Comparison of ENCODE assay signal across 14 cellular contexts in the genomic region with DNA sequence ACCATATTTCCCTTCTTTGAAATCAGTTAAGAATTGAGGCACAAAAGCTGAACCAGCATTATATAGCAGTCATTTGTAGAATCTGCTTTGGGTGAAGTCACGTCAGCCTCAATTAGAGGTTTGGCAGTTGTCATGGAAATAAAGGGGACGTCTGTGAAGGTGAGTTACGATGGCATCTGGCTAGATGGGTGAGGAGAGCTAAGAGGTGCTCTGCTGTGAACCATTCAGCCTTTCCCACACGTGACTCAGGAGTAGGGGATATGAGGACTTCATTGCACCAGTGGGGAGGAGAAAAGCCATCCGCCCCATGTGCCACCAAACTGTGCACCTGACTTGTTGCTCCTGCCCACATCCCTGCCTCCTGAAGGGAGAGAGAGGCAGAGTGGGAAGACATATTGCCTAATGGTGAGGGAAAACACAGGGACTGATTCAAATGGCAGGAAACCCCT. TPM values are rescaled to one million over a fixed set of nuclear protein-coding genes. Genes with fewer than 3 reads are reported as not detected.
DNase-seq lines count a peak whose midpoint lies in the region; ATAC-seq and TF ChIP-seq lines count a peak whose summit lies in the region.
"Had no signal": no experiment of that assay in that cellular context is flagged by ENCODE, and none has a peak within 500 bp of the region (broad histone marks: within the 10 kb centered on the region; RNA-seq: fewer than 3 reads in every experiment).

No MANE protein-coding gene starts in this region.

- TF ChIP-seq CTCF in HEK293 (tag by site-specific recombination; IDR thresholded peaks at IDR 0.05) (no peak), neural crest cell (conservative IDR thresholded peaks at IDR 0.05) (no peak)

- ATAC-seq in activated CD8-positive, alpha-beta memory T cell treated with anti-CD3 and anti-CD28 coated beads, Interleukin-2, amount 10 ng/mL, durations not matched to agents 7 days and 5 days: no peak
- ATAC-seq in HG02870 (IDR thresholded peaks at IDR 0.05; ENCODE audit: unreplicated experiment) (no peak), GM18858 (IDR thresholded peaks at IDR 0.05; ENCODE audit: unreplicated experiment) (no peak)
- ATAC-seq: pancreas had no signal

- no peak overlapping the region for H3K27ac ChIP-seq in HEK293 (ENCODE audit: extremely low read depth, low read depth, low read length)
- H3K27ac ChIP-seq: brain microvascular endothelial cell, pancreas had no signal

- no peak overlapping the region for H3K4me3 ChIP-seq in HEK293 (ENCODE audit: low read depth, low read length)
- H3K4me3 ChIP-seq: lung, pancreas had no signal

- POLR2A ChIA-PET in HEK293 (lab: Yijun Ruan, JAX): interaction anchor here (2.2 kb wide), 1 partner anchor 52 kb away, joined by 6 read pairs; a partner anchor contains a TSS

- H3K4me3 Mint-ChIP-seq in activated CD8-positive, alpha-beta memory T cell treated with anti-CD3 and anti-CD28 coated beads, Interleukin-2, amount 10 ng/mL, durations not matched to agents 7 days and 5 days: no peak overlapping the region
- no peak overlapping the region for H3K4me3 Mint-ChIP-seq in activated T-helper 1 cell treated with anti-CD3 and anti-CD28 coated beads, Interleukin-12 subunit alpha, Interleukin-12 subunit beta, Interleukin-2, Interleukin-4 antibody, amounts not matched to agents 30 ng/mL and 10 ng/mL and 1 ng/mL, durations not matched to agents 14 hours and 24 hours and 36 hours
- peak overlapping the region; percentile 31 for H3K4me3 Mint-ChIP-seq in neural crest cell

- H3K9me3 Mint-ChIP-seq in activated CD8-positive, alpha-beta memory T cell treated with anti-CD3 and anti-CD28 coated beads, Interleukin-2, amount 10 ng/mL, durations not matched to agents 7 days and 5 days (ENCODE audit: low read depth): no peaks in the 10 kb centered on the region
- no peaks in the 10 kb centered on the region for H3K9me3 Mint-ChIP-seq in activated T-helper 1 cell treated with anti-CD3 and anti-CD28 coated beads, Interleukin-12 subunit alpha, Interleukin-12 subunit beta, Interleukin-2, Interleukin-4 antibody, amounts not matched to agents 30 ng/mL and 10 ng/mL and 1 ng/mL, durations not matched to agents 14 hours and 24 hours and 36 hours
- peaks cover 12% of the 10 kb centered on the region for H3K9me3 Mint-ChIP-seq in neural crest cell

- H3K9me3 ChIP-seq in HEK293 (ENCODE audit: control insufficient read depth, insufficient read depth, low read depth, low read length): no peaks in the 10 kb centered on the region
- H3K9me3 ChIP-seq: pancreas had no signal

- H3K4me1 ChIP-seq in HEK293 (ENCODE audit: control insufficient read depth, insufficient read depth, low read length): peaks cover 6% of the 10 kb centered on the region

- intact Hi-C loops in activated T-helper 1 cell treated with anti-CD3 and anti-CD28 coated beads, Interleukin-12 subunit alpha, Interleukin-12 subunit beta, Interleukin-2, Interleukin-4 antibody, amounts not matched to agents 30 ng/mL and 10 ng/mL and 1 ng/mL, durations not matched to agents 14 hours and 24 hours and 36 hours (cut with micrococcal nuclease): no loop called here

- H3K27ac Mint-ChIP-seq in activated CD8-positive, alpha-beta memory T cell treated with anti-CD3 and anti-CD28 coated beads, Interleukin-2, amount 10 ng/mL, durations not matched to agents 7 days and 5 days: peak overlapping the region; percentile 37
- peak overlapping the region; percentile 45 for H3K27ac Mint-ChIP-seq in activated T-helper 1 cell treated with anti-CD3 and anti-CD28 coated beads, Interleukin-12 subunit alpha, Interleukin-12 subunit beta, Interleukin-2, Interleukin-4 antibody, amounts not matched to agents 30 ng/mL and 10 ng/mL and 1 ng/mL, durations not matched to agents 14 hours and 24 hours and 36 hours
- H3K27ac Mint-ChIP-seq in neural crest cell (ENCODE audit: unreplicated experiment): no peak overlapping the region

- CTCF ChIA-PET in activated CD8-positive, alpha-beta memory T cell treated with anti-CD3 and anti-CD28 coated beads, Interleukin-2, amount 10 ng/mL, durations not matched to agents 7 days and 5 days (lab: Charles Lee): interaction anchor here (1.0 kb wide), 1 partner anchor 53 kb away, joined by 3 read pairs; a partner anchor contains a TSS
- CTCF ChIA-PET in HEK293 (lab: Yijun Ruan, JAX): interaction anchor here (0.5 to 1.1 kb wide), 5 partner anchors 21 to 1453 kb away, joined by 3 to 4 read pairs (median 3); no protein-coding TSS in a partner anchor

- peak; percentile 52 for DNase-seq in activated CD8-positive, alpha-beta memory T cell treated with anti-CD3 and anti-CD28 coated beads, Interleukin-2, amount 10 ng/mL, durations not matched to agents 7 days and 5 days
- no peak for DNase-seq in activated CD8-positive, alpha-beta memory T cell treated with anti-CD3 and anti-CD28 coated beads, Interleukin-2, amount 50 U/mL, for 48 hours
- no peak for DNase-seq in activated T-helper 1 cell treated with anti-CD3 and anti-CD28 coated beads, Interleukin-12 subunit alpha, Interleukin-12 subunit beta, Interleukin-2, Interleukin-4 antibody, amounts not matched to agents 30 ng/mL and 10 ng/mL and 1 ng/mL, durations not matched to agents 14 hours and 24 hours and 36 hours (ENCODE audit: low spot score)
- DNase-seq in neural crest cell (ENCODE audit: low read depth, low spot score) (no peak), HuH-7 (ENCODE audit: low spot score) (no peak)
- DNase-seq: brain microvascular endothelial cell; effector CD8-positive, alpha-beta T cell; NCI-H2029 treated with DMSO at 0.1 percent for 48 hours; pancreas; stimulated activated CD4-positive, alpha-beta T cell treated with anti-CD3 and anti-CD28 coated beads, Interleukin-12 subunit alpha, Interleukin-12 subunit beta, amount 100 ng/mL, for 4 hours had no signal

- H3K36me3 ChIP-seq in HEK293 (ENCODE audit: control insufficient read depth in 2 of 2, insufficient read depth in 1 of 2, low read length in 2 of 2): peaks cover 25 to 36% of the 10 kb centered on the region in 2 experiments

- H3K36me3 Mint-ChIP-seq in activated CD8-positive, alpha-beta memory T cell treated with anti-CD3 and anti-CD28 coated beads, Interleukin-2, amount 10 ng/mL, durations not matched to agents 7 days and 5 days: peaks cover 23% of the 10 kb centered on the region
- H3K36me3 Mint-ChIP-seq in activated T-helper 1 cell treated with anti-CD3 and anti-CD28 coated beads, Interleukin-12 subunit alpha, Interleukin-12 subunit beta, Interleukin-2, Interleukin-4 antibody, amounts not matched to agents 30 ng/mL and 10 ng/mL and 1 ng/mL, durations not matched to agents 14 hours and 24 hours and 36 hours (ENCODE audit: low read depth): peaks cover 33% of the 10 kb centered on the region
- peaks cover 31% of the 10 kb centered on the region for H3K36me3 Mint-ChIP-seq in neural crest cell (ENCODE audit: low read depth)

- H3K4me1 Mint-ChIP-seq in activated CD8-positive, alpha-beta memory T cell treated with anti-CD3 and anti-CD28 coated beads, Interleukin-2, amount 10 ng/mL, durations not matched to agents 7 days and 5 days: peaks cover 49% of the 10 kb centered on the region
- H3K4me1 Mint-ChIP-seq in activated T-helper 1 cell treated with anti-CD3 and anti-CD28 coated beads, Interleukin-12 subunit alpha, Interleukin-12 subunit beta, Interleukin-2, Interleukin-4 antibody, amounts not matched to agents 30 ng/mL and 10 ng/mL and 1 ng/mL, durations not matched to agents 14 hours and 24 hours and 36 hours (ENCODE audit: low read depth): peaks cover 46% of the 10 kb centered on the region
- H3K4me1 Mint-ChIP-seq in neural crest cell: peaks cover 34% of the 10 kb centered on the region

- H3K27me3 Mint-ChIP-seq in activated CD8-positive, alpha-beta memory T cell treated with anti-CD3 and anti-CD28 coated beads, Interleukin-2, amount 10 ng/mL, durations not matched to agents 7 days and 5 days: no peaks in the 10 kb centered on the region
- no peaks in the 10 kb centered on the region for H3K27me3 Mint-ChIP-seq in activated T-helper 1 cell treated with anti-CD3 and anti-CD28 coated beads, Interleukin-12 subunit alpha, Interleukin-12 subunit beta, Interleukin-2, Interleukin-4 antibody, amounts not matched to agents 30 ng/mL and 10 ng/mL and 1 ng/mL, durations not matched to agents 14 hours and 24 hours and 36 hours (ENCODE audit: insufficient read depth)
- no peaks in the 10 kb centered on the region for H3K27me3 Mint-ChIP-seq in neural crest cell (ENCODE audit: low read depth)

TF ChIP-seq in HEK293, 187 proteins besides CTCF, POLR2A, EP300 and RAD21:
- 0 out of 2 replicates have a peak, but pooled peaks have one; percentile 38 for TF ChIP-seq EGR2 (tag by site-specific recombination; IDR thresholded peaks at IDR 0.05; ENCODE audit: low read depth)
- 0 out of 2 replicates have a peak, but pooled peaks have one; percentile 26 for TF ChIP-seq SP7 (tag by site-specific recombination; IDR thresholded peaks at IDR 0.05)
- TF ChIP-seq SCRT2 (tag by site-specific recombination; IDR thresholded peaks at IDR 0.05): peak; percentile 82
- TF ChIP-seq ZNF341 (tag by site-specific recombination; IDR thresholded peaks at IDR 0.05; ENCODE audit: low read depth): no peak

RNA-seq across cellular contexts. Expression of a gene that starts 2.8 kb away (rescaled TPM):
- total RNA-seq in activated CD8-positive, alpha-beta memory T cell treated with anti-CD3 and anti-CD28 coated beads, Interleukin-2, amount 10 ng/mL, durations not matched to agents 7 days and 5 days: 10 to 100 TPM; 28.3 to 29.0 TPM
- total RNA-seq in activated T-helper 1 cell treated with anti-CD3 and anti-CD28 coated beads, Interleukin-12 subunit alpha, Interleukin-12 subunit beta, Interleukin-2, Interleukin-4 antibody, amounts not matched to agents 30 ng/mL and 10 ng/mL and 1 ng/mL, durations not matched to agents 14 hours and 24 hours and 36 hours: 24.2 and 29.0 TPM in 2 replicates
- 23.1 and 26.7 TPM in 2 replicates for total RNA-seq in neural crest cell

RNA-seq across cellular contexts. Expression of a gene that starts 28.2 kb away (rescaled TPM):
- 10 to 100 TPM; 20.5 to 27.8 TPM for total RNA-seq in activated CD8-positive, alpha-beta memory T cell treated with anti-CD3 and anti-CD28 coated beads, Interleukin-2, amount 10 ng/mL, durations not matched to agents 7 days and 5 days
- 26.1 and 27.3 TPM in 2 replicates for total RNA-seq in activated T-helper 1 cell treated with anti-CD3 and anti-CD28 coated beads, Interleukin-12 subunit alpha, Interleukin-12 subunit beta, Interleukin-2, Interleukin-4 antibody, amounts not matched to agents 30 ng/mL and 10 ng/mL and 1 ng/mL, durations not matched to agents 14 hours and 24 hours and 36 hours
- total RNA-seq in neural crest cell: 25.4 and 29.7 TPM in 2 replicates

RNA-seq across cellular contexts. Expression of a gene that starts 52.8 kb away (rescaled TPM):
- total RNA-seq in activated CD8-positive, alpha-beta memory T cell treated with anti-CD3 and anti-CD28 coated beads, Interleukin-2, amount 10 ng/mL, durations not matched to agents 7 days and 5 days: 10 to 100 TPM; 62.5 to 73.2 TPM
- 61.7 and 61.8 TPM in 2 replicates for total RNA-seq in activated T-helper 1 cell treated with anti-CD3 and anti-CD28 coated beads, Interleukin-12 subunit alpha, Interleukin-12 subunit beta, Interleukin-2, Interleukin-4 antibody, amounts not matched to agents 30 ng/mL and 10 ng/mL and 1 ng/mL, durations not matched to agents 14 hours and 24 hours and 36 hours
- total RNA-seq in neural crest cell: 37.8 and 43.1 TPM in 2 replicates
